ENCODE assay signal across 1 cellular context in the genomic region with DNA sequence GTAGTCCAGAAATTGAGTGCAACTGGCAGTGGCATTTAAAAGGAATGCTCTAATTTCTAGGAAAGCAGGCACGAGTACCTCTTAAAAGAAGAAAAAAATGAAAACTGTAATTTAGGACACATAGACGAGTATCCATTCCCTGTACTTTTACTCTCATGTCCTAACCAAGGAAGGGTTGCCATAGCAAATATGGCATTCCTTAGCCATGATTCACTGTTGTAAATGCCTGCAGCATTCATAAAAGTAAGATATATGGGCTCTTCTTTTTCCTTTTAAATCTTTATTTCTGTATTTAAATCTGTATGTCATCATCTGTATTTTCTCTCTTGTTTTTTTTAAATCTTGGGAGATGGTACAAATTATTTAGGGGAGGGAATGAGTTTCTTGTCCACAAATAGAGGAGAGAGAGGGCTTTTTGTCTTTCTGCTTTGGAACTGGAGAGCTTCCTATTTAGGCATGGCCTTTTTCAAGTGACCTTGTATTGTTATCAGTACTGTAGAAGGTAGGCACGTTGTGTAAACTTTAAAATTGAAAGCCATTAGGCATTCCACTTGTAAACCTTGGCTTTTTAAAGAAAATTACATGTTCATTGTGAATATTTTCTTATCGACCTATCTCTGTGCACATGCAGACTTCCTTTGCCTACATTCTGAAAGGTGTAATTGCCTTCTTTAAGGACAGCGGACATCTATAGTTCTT.
TF ChIP-seq lines count a peak whose summit lies in the region.

No MANE protein-coding gene starts in this region.

TF ChIP-seq in HepG2, 621 proteins besides CTCF, POLR2A, EP300 and RAD21 (continued from another document and continues in another):
- TF ChIP-seq, protein P1, sequence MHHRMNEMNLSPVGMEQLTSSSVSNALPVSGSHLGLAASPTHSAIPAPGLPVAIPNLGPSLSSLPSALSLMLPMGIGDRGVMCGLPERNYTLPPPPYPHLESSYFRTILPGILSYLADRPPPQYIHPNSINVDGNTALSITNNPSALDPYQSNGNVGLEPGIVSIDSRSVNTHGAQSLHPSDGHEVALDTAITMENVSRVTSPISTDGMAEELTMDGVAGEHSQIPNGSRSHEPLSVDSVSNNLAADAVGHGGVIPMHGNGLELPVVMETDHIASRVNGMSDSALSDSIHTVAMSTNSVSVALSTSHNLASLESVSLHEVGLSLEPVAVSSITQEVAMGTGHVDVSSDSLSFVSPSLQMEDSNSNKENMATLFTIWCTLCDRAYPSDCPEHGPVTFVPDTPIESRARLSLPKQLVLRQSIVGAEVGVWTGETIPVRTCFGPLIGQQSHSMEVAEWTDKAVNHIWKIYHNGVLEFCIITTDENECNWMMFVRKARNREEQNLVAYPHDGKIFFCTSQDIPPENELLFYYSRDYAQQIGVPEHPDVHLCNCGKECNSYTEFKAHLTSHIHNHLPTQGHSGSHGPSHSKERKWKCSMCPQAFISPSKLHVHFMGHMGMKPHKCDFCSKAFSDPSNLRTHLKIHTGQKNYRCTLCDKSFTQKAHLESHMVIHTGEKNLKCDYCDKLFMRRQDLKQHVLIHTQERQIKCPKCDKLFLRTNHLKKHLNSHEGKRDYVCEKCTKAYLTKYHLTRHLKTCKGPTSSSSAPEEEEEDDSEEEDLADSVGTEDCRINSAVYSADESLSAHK (CRISPR knock-in tag; IDR thresholded peaks at IDR 0.05; ENCODE audit: borderline replicate concordance) = no peak
- TF ChIP-seq TOPORS (CRISPR knock-in tag; IDR thresholded peaks at IDR 0.05) (no peak), SP4 (CRISPR knock-in tag; IDR thresholded peaks at IDR 0.05) (no peak), ZFP41 (CRISPR knock-in tag; IDR thresholded peaks at IDR 0.05; ENCODE audit: borderline replicate concordance) (no peak), ZMYM4 (CRISPR knock-in tag; IDR thresholded peaks at IDR 0.05) (no peak), KDM5A (IDR thresholded peaks at IDR 0.05; ENCODE audit: borderline replicate concordance, low read length) (no peak), EED (CRISPR knock-in tag; IDR thresholded peaks at IDR 0.05) (no peak), AGO2 (optimal IDR thresholded peaks at IDR 0.05; ENCODE audit: low read depth, low read length) (no peak), PHF8 (CRISPR knock-in tag; IDR thresholded peaks at IDR 0.05) (no peak), POLR2AphosphoS5 (IDR thresholded peaks at IDR 0.05; ENCODE audit: low read depth, low read length) (no peak), CREM (IDR thresholded peaks at IDR 0.05) (peak; percentile 59), CREM (CRISPR knock-in tag; IDR thresholded peaks at IDR 0.05) (no peak), SPEN (CRISPR knock-in tag; IDR thresholded peaks at IDR 0.05; ENCODE audit: low read depth) (no peak), SMAD9 (CRISPR knock-in tag; IDR thresholded peaks at IDR 0.05) (no peak), RARG (CRISPR knock-in tag; IDR thresholded peaks at IDR 0.05; ENCODE audit: low read depth) (no peak), MZF1 (CRISPR knock-in tag; IDR thresholded peaks at IDR 0.05; ENCODE audit: borderline replicate concordance) (no peak), ZNF232 (CRISPR knock-in tag; IDR thresholded peaks at IDR 0.05; ENCODE audit: borderline replicate concordance) (no peak), ZFP36 (IDR thresholded peaks at IDR 0.05; ENCODE audit: borderline replicate concordance, low read depth, low read length, partially characterized antibody) (no peak), BRCA1 (CRISPR knock-in tag; IDR thresholded peaks at IDR 0.05) (no peak), ZBTB7B (CRISPR knock-in tag; IDR thresholded peaks at IDR 0.05) (no peak), ZBTB20 (CRISPR knock-in tag; IDR thresholded peaks at IDR 0.05; ENCODE audit: borderline replicate concordance, low read depth) (no peak), TGIF2 (CRISPR knock-in tag; IDR thresholded peaks at IDR 0.05) (no peak), REPIN1 (CRISPR knock-in tag; IDR thresholded peaks at IDR 0.05; ENCODE audit: borderline replicate concordance, low read depth) (no peak), CCAR2 (optimal IDR thresholded peaks at IDR 0.05; ENCODE audit: low read depth, low read length) (no peak), ZNF607 (CRISPR knock-in tag; IDR thresholded peaks at IDR 0.05; ENCODE audit: borderline replicate concordance) (no peak), SAFB2 (CRISPR knock-in tag; IDR thresholded peaks at IDR 0.05; ENCODE audit: borderline replicate concordance, low read depth) (no peak; the same call in 1 of the 2 replicates), CC2D1A (CRISPR knock-in tag; IDR thresholded peaks at IDR 0.05) (no peak), GZF1 (CRISPR knock-in tag; IDR thresholded peaks at IDR 0.05) (no peak), RARA (CRISPR knock-in tag; IDR thresholded peaks at IDR 0.05) (0 out of 2 replicates have a peak, but pooled peaks have one; percentile 35), SATB2 (CRISPR knock-in tag; IDR thresholded peaks at IDR 0.05) (no peak), SRF (IDR thresholded peaks at IDR 0.05; ENCODE audit: low read depth, low read length) (peak; percentile 78), ZSCAN30 (CRISPR knock-in tag; IDR thresholded peaks at IDR 0.05) (no peak), ZNF709 (CRISPR knock-in tag; IDR thresholded peaks at IDR 0.05) (no peak), ZNF354B (CRISPR knock-in tag; IDR thresholded peaks at IDR 0.05) (no peak), HIVEP1 (CRISPR knock-in tag; IDR thresholded peaks at IDR 0.05) (no peak), ZNF589 (CRISPR knock-in tag; conservative IDR thresholded peaks at IDR 0.05) (no peak), ZFX (CRISPR knock-in tag; IDR thresholded peaks at IDR 0.05; ENCODE audit: low read depth) (no peak), PRMT3 (CRISPR knock-in tag; IDR thresholded peaks at IDR 0.05; ENCODE audit: borderline replicate concordance, low read depth) (no peak), NFIB (CRISPR knock-in tag; IDR thresholded peaks at IDR 0.05; ENCODE audit: borderline replicate concordance) (no peak), ZNF343 (CRISPR knock-in tag; IDR thresholded peaks at IDR 0.05) (no peak), SIX1 (CRISPR knock-in tag; IDR thresholded peaks at IDR 0.05; ENCODE audit: borderline replicate concordance) (no peak)
- TF ChIP-seq, protein P2, sequence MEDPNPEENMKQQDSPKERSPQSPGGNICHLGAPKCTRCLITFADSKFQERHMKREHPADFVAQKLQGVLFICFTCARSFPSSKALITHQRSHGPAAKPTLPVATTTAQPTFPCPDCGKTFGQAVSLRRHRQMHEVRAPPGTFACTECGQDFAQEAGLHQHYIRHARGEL (CRISPR knock-in tag; IDR thresholded peaks at IDR 0.05) = no peak
- TF ChIP-seq, protein P3, sequence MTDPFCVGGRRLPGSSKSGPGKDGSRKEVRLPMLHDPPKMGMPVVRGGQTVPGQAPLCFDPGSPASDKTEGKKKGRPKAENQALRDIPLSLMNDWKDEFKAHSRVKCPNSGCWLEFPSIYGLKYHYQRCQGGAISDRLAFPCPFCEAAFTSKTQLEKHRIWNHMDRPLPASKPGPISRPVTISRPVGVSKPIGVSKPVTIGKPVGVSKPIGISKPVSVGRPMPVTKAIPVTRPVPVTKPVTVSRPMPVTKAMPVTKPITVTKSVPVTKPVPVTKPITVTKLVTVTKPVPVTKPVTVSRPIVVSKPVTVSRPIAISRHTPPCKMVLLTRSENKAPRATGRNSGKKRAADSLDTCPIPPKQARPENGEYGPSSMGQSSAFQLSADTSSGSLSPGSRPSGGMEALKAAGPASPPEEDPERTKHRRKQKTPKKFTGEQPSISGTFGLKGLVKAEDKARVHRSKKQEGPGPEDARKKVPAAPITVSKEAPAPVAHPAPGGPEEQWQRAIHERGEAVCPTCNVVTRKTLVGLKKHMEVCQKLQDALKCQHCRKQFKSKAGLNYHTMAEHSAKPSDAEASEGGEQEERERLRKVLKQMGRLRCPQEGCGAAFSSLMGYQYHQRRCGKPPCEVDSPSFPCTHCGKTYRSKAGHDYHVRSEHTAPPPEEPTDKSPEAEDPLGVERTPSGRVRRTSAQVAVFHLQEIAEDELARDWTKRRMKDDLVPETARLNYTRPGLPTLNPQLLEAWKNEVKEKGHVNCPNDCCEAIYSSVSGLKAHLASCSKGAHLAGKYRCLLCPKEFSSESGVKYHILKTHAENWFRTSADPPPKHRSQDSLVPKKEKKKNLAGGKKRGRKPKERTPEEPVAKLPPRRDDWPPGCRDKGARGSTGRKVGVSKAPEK (CRISPR knock-in tag; IDR thresholded peaks at IDR 0.05; ENCODE audit: borderline replicate concordance) = no peak
- TF ChIP-seq, protein P4, sequence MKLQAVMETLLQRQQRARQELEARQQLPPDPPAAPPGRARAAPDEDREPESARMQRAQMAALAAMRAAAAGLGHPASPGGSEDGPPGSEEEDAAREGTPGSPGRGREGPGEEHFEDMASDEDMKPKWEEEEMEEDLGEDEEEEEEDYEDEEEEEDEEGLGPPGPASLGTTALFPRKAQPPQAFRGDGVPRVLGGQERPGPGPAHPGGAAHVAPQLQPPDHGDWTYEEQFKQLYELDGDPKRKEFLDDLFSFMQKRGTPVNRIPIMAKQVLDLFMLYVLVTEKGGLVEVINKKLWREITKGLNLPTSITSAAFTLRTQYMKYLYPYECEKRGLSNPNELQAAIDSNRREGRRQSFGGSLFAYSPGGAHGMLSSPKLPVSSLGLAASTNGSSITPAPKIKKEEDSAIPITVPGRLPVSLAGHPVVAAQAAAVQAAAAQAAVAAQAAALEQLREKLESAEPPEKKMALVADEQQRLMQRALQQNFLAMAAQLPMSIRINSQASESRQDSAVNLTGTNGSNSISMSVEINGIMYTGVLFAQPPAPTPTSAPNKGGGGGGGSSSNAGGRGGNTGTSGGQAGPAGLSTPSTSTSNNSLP (IDR thresholded peaks at IDR 0.05; ENCODE audit: low read depth, low read length) = peak; percentile 72
- TF ChIP-seq, protein P5, sequence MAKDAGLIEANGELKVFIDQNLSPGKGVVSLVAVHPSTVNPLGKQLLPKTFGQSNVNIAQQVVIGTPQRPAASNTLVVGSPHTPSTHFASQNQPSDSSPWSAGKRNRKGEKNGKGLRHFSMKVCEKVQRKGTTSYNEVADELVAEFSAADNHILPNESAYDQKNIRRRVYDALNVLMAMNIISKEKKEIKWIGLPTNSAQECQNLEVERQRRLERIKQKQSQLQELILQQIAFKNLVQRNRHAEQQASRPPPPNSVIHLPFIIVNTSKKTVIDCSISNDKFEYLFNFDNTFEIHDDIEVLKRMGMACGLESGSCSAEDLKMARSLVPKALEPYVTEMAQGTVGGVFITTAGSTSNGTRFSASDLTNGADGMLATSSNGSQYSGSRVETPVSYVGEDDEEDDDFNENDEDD (CRISPR knock-in tag; IDR thresholded peaks at IDR 0.05; ENCODE audit: borderline replicate concordance) = peak; percentile 47; the same call in 1 of the 2 replicates
- TF ChIP-seq, protein P6, sequence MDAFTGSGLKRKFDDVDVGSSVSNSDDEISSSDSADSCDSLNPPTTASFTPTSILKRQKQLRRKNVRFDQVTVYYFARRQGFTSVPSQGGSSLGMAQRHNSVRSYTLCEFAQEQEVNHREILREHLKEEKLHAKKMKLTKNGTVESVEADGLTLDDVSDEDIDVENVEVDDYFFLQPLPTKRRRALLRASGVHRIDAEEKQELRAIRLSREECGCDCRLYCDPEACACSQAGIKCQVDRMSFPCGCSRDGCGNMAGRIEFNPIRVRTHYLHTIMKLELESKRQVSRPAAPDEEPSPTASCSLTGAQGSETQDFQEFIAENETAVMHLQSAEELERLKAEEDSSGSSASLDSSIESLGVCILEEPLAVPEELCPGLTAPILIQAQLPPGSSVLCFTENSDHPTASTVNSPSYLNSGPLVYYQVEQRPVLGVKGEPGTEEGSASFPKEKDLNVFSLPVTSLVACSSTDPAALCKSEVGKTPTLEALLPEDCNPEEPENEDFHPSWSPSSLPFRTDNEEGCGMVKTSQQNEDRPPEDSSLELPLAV (CRISPR knock-in tag; conservative IDR thresholded peaks at IDR 0.05; ENCODE audit: low read depth) = no peak
- TF ChIP-seq, protein P7, sequence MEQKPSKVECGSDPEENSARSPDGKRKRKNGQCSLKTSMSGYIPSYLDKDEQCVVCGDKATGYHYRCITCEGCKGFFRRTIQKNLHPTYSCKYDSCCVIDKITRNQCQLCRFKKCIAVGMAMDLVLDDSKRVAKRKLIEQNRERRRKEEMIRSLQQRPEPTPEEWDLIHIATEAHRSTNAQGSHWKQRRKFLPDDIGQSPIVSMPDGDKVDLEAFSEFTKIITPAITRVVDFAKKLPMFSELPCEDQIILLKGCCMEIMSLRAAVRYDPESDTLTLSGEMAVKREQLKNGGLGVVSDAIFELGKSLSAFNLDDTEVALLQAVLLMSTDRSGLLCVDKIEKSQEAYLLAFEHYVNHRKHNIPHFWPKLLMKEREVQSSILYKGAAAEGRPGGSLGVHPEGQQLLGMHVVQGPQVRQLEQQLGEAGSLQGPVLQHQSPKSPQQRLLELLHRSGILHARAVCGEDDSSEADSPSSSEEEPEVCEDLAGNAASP (CRISPR knock-in tag; IDR thresholded peaks at IDR 0.05; ENCODE audit: borderline replicate concordance) = peak; percentile 42; the same call in 1 of the 2 replicates
- TF ChIP-seq, protein P8, sequence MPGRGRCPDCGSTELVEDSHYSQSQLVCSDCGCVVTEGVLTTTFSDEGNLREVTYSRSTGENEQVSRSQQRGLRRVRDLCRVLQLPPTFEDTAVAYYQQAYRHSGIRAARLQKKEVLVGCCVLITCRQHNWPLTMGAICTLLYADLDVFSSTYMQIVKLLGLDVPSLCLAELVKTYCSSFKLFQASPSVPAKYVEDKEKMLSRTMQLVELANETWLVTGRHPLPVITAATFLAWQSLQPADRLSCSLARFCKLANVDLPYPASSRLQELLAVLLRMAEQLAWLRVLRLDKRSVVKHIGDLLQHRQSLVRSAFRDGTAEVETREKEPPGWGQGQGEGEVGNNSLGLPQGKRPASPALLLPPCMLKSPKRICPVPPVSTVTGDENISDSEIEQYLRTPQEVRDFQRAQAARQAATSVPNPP (CRISPR knock-in tag; IDR thresholded peaks at IDR 0.05) = no peak
- TF ChIP-seq, protein P9, sequence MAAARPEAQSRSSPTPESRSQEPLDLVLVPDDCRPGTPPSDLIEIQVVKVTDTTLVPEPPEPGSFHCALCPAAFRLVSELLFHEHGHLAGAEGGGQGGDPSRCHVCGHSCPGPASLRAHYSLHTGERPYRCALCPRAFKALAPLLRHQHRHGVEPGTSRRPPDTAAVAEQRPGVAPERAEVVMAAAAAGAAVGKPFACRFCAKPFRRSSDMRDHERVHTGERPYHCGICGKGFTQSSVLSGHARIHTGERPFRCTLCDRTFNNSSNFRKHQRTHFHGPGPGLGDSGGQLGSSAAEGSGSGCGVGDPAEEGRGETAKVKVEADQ (CRISPR knock-in tag; IDR thresholded peaks at IDR 0.05; ENCODE audit: borderline replicate concordance) = no peak
- TF ChIP-seq, protein P10, sequence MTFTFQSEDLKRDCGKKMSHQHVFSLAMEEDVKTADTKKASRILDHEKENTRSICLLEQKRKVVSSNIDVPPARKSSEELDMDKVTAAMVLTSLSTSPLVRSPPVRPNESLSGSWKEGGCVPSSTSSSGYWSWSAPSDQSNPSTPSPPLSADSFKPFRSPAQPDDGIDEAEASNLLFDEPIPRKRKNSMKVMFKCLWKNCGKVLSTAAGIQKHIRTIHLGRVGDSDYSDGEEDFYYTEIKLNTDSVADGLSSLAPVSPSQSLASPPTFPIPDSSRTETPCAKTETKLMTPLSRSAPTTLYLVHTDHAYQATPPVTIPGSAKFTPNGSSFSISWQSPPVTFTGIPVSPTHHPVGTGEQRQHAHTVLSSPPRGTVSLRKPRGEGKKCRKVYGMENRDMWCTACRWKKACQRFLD (CRISPR knock-in tag; IDR thresholded peaks at IDR 0.05; ENCODE audit: borderline replicate concordance) = no peak
- TF ChIP-seq, protein P11, sequence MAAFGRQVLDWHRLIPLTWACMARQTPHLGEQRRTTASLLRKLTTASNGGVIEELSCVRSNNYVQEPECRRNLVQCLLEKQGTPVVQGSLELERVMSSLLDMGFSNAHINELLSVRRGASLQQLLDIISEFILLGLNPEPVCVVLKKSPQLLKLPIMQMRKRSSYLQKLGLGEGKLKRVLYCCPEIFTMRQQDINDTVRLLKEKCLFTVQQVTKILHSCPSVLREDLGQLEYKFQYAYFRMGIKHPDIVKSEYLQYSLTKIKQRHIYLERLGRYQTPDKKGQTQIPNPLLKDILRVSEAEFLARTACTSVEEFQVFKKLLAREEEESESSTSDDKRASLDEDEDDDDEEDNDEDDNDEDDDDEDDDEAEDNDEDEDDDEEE (CRISPR knock-in tag; IDR thresholded peaks at IDR 0.05) = no peak
